Comparison of ENCODE assay signal across 11 cellular contexts in the genomic region with DNA sequence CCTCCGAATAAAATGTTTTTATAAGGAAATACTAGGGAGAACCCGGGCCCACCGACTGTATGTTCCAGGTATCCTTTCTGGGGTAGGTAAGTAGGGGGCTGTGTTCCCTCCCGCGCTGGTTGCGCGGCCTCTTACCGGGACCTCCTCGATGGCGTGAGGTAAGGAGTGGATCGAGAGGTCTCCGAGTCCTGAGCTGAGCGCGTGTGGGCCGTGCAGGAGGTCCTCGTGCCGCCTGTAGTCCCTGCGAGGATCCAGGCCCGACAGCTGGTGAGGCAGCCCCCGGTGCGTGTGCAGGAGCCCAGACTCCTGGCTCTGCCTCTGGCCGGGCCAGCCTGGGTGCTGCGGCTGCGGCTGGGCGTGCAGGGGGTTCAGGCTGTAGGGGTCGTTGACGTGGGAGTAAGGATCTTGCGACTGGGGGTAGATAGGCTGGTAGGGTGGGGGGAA. TPM values are rescaled to one million over a fixed set of nuclear protein-coding genes. Genes with fewer than 3 reads are reported as not detected.
DNase-seq lines count a peak whose midpoint lies in the region; ATAC-seq and TF ChIP-seq lines count a peak whose summit lies in the region.
"Had no signal": no experiment of that assay in that cellular context is flagged by ENCODE, and none has a peak within 500 bp of the region (broad histone marks: within the 10 kb centered on the region; RNA-seq: fewer than 3 reads in every experiment).

No MANE protein-coding gene starts in this region.

- no CpG with 5 or more reads among the region's 28 CpGs for WGBS in trophoblast cell (ENCODE audit: extremely low coverage, insufficient coverage, insufficient read length)
- 3 to 4% methylated on average over 12 to 27 of the region's 28 CpGs for WGBS in testis, 2 donors

- H4K91ac ChIP-seq in trophoblast cell (ENCODE audit: low read depth, low read length) = peak overlapping the region; percentile 60

- intact Hi-C loops in testis (cut with DNase I; ENCODE audit: low total_unique reads) = no loop called here

- DNase-seq in NCI-H146 (lab: John Stamatoyannopoulos, UW) (peak; percentile 37), NCI-H146 treated with DMSO at 0.1 percent for 48 hours (lab: John Stamatoyannopoulos, UW; ENCODE audit: unreplicated experiment) (no peak), NCI-H69 (lab: John Stamatoyannopoulos, UW) (peak; percentile 75), epithelial cell of prostate (ENCODE audit: low read depth, low spot score) (no peak), trophoblast cell (no peak), testis (no peak), LoVo (ENCODE audit: low spot score) (no peak)
- DNase-seq: MM.1S had no signal

- peaks cover 46% of the 10 kb centered on the region for H3K79me2 ChIP-seq in trophoblast cell (ENCODE audit: control insufficient read depth, insufficient read depth, low read length, poor library complexity)

- peak overlapping the region; percentile 90 for H3K18ac ChIP-seq in trophoblast cell (ENCODE audit: low read length)

- H4K8ac ChIP-seq in trophoblast cell (ENCODE audit: low read depth, low read length) = peak overlapping the region; percentile 40

- TF ChIP-seq POLR2A in testis (IDR thresholded peaks at IDR 0.05) = no peak

- peak overlapping the region; percentile 68 for H3K14ac ChIP-seq in trophoblast cell (ENCODE audit: low read length)

- peak overlapping the region; percentile 84 for H2BK5ac ChIP-seq in trophoblast cell (ENCODE audit: low read depth, low read length, poor library complexity)

- peaks cover 19 to 24% of the 10 kb centered on the region in 2 experiments for H3K36me3 ChIP-seq in trophoblast cell (ENCODE audit: control insufficient read depth in 1 of 2, insufficient read depth in 2 of 2, low read length in 2 of 2)
- no peaks in the 10 kb centered on the region for H3K36me3 ChIP-seq in testis (ENCODE audit: low read depth, missing control alignments)
- H3K36me3 ChIP-seq: cardiac muscle cell, thoracic aorta had no signal

- peak overlapping the region; percentile 39 for H2BK120ac ChIP-seq in trophoblast cell (ENCODE audit: insufficient read depth, low read length, poor library complexity)

- no peak overlapping the region for H2AFZ ChIP-seq in trophoblast cell (ENCODE audit: insufficient read depth, low read length, poor library complexity)

- peak overlapping the region; percentile 9 for H2BK12ac ChIP-seq in trophoblast cell (ENCODE audit: low read length)

- no peak for ATAC-seq in HG03175 (IDR thresholded peaks at IDR 0.05; ENCODE audit: unreplicated experiment)

- TF ChIP-seq CTCF in testis (IDR thresholded peaks at IDR 0.05) = no peak

- H3K4me2 ChIP-seq in trophoblast cell (ENCODE audit: low read length) = peak overlapping the region; percentile 66

- no peaks in the 10 kb centered on the region for H3K9me3 ChIP-seq in trophoblast cell (ENCODE audit: insufficient read depth, low read depth, low read length)
- no peaks in the 10 kb centered on the region for H3K9me3 ChIP-seq in testis
- H3K9me3 ChIP-seq: thoracic aorta had no signal

- peak overlapping the region; percentile 34 for H4K12ac ChIP-seq in trophoblast cell (ENCODE audit: low read depth, low read length)

- H3K4ac ChIP-seq in trophoblast cell (ENCODE audit: low read depth, low read length) = peak overlapping the region; percentile 94

- H3K4me1 ChIP-seq in trophoblast cell (ENCODE audit: control insufficient read depth in 1 of 2, insufficient read depth in 2 of 2, low read length in 2 of 2) (peaks cover 4 to 7% of the 10 kb centered on the region in 2 experiments), testis (peaks cover 10% of the 10 kb centered on the region)

- peaks cover 47% of the 10 kb centered on the region for H3K79me1 ChIP-seq in trophoblast cell (ENCODE audit: low read length)

- H3K27ac ChIP-seq in epithelial cell of prostate (peak overlapping the region; percentile 97), trophoblast cell (ENCODE audit: low read depth, low read length) (peak overlapping the region; percentile 68), testis (no peak overlapping the region)
- H3K27ac ChIP-seq: cardiac muscle cell, thoracic aorta had no signal

- no peaks in the 10 kb centered on the region for H3K27me3 ChIP-seq in trophoblast cell (ENCODE audit: insufficient read depth, low read length)
- H3K27me3 ChIP-seq in testis = no peaks in the 10 kb centered on the region

- peak overlapping the region; percentile 14 for H3K23ac ChIP-seq in trophoblast cell (ENCODE audit: low read length)

- H3K4me3 ChIP-seq in trophoblast cell (ENCODE audit: low read depth, low read length) (peak overlapping the region; percentile 84), testis (no peak overlapping the region)
- H3K4me3 ChIP-seq: cardiac muscle cell, thoracic aorta had no signal

- H3K9ac ChIP-seq in trophoblast cell (ENCODE audit: low read length) = peak overlapping the region; percentile 87

- peak overlapping the region; percentile 5 for H2AK5ac ChIP-seq in trophoblast cell (ENCODE audit: low read length)

RNA-seq across cellular contexts. Expression of a gene that starts 5.1 kb away (rescaled TPM):
- polyA plus RNA-seq in trophoblast cell (2013) = 329 and 338 TPM in 2 replicates
- 1 to 10 TPM; 2.7 to 4.8 TPM for total RNA-seq in testis
- 3.3 TPM for polyA plus RNA-seq in testis (ENCODE audit: insufficient read depth, low read depth, low replicate concordance)
- total RNA-seq: cardiac muscle cell had no signal

Comparison
In these comparisons a context has a peak if more than half of its experiments do, and no peak if none do; other contexts are left out.
1. DNase-seq: peak in NCI-H146 (single experiment) and NCI-H69 (single experiment); none in NCI-H146 treated with DMSO at 0.1 percent for 48 hours (single experiment), epithelial cell of prostate (single experiment), trophoblast cell (0 of 2), testis (single experiment) and LoVo (single experiment).
2. H3K27ac ChIP-seq: peak in epithelial cell of prostate (single experiment) and trophoblast cell (single experiment); none in testis (0 of 2).